20 cellular contexts compared by ENCODE assay signal in genomic region chr15:23750179-23750578, GRCh38.
DNase-seq lines count a peak whose midpoint lies in the region; ATAC-seq, FAIRE-seq and TF ChIP-seq lines count a peak whose summit lies in the region.
"Had no signal": no experiment of that assay in that cellular context is flagged by ENCODE, and none has a peak within 500 bp of the region (broad histone marks: within the 10 kb centered on the region; RNA-seq: fewer than 3 reads in every experiment).

No MANE protein-coding gene starts in this region.

- H3K27ac ChIP-seq in C4-2B (peak overlapping the region; percentile 77), VCaP (peak overlapping the region; percentile 87), small intestine (ENCODE audit: low read depth in 1 of 2, low read length in 1 of 2) (no peak overlapping the region)
- H3K27ac ChIP-seq: A549 had no signal

- intact Hi-C loops in mucosa of descending colon (cut with DNase I, micrococcal nuclease): no loop called here

- no peak overlapping the region for H3K4me3 ChIP-seq in mucosa of descending colon
- H3K4me3 ChIP-seq in small intestine (ENCODE audit: low read depth in 1 of 2, low read length in 2 of 2): no peak overlapping the region
- H3K4me3 ChIP-seq: A549, HAP-1 had no signal

- DNase-seq in mucosa of descending colon (no peak), small intestine (peak; percentile 1), retina (no peak), NCI-H146 treated with DMSO at 0.1 percent for 48 hours (lab: John Stamatoyannopoulos, UW; ENCODE audit: unreplicated experiment) (no peak), T-helper 1 cell (no peak)
- DNase-seq: C1 segment of cervical spinal cord; Caco-2; CD4-positive, CD25-positive, alpha-beta regulatory T cell; CD8-positive, alpha-beta T cell; DMS153; DND-41; GOT3; HFFc6 had no signal

- peaks cover 8% of the 10 kb centered on the region for H3K9me3 ChIP-seq in mucosa of descending colon
- no peaks in the 10 kb centered on the region for H3K9me3 ChIP-seq in small intestine (ENCODE audit: control insufficient read depth, low read depth)
- H3K9me3 ChIP-seq: Caco-2, HAP-1 had no signal

- H3K36me3 ChIP-seq in mucosa of descending colon (ENCODE audit: low read depth) (no peaks in the 10 kb centered on the region), small intestine (ENCODE audit: control insufficient read depth in 2 of 2, insufficient read depth in 2 of 2, low read length in 2 of 2) (no peaks in the 10 kb centered on the region)
- H3K36me3 ChIP-seq: HAP-1 had no signal

- no peak for FAIRE-seq in small intestine (lab: Jason Lieb, UNC)
- FAIRE-seq: A549, G401.6, GM12892, H54 had no signal

- H3K4me1 ChIP-seq in mucosa of descending colon (ENCODE audit: low read depth) (peaks cover 3% of the 10 kb centered on the region), small intestine (ENCODE audit: control insufficient read depth in 2 of 2, insufficient read depth in 1 of 2, low read depth in 1 of 2, low read length in 1 of 2) (no peaks in the 10 kb centered on the region)
- H3K4me1 ChIP-seq: A549, Caco-2, HAP-1 had no signal

- ATAC-seq in mucosa of descending colon: peak; percentile 85
- ATAC-seq: A549; CD8-positive, alpha-beta T cell had no signal

- 38 to 66% (median 53%) methylated on average over 4 of the region's 4 CpGs for WGBS in small intestine, 3 donors

- H3K27me3 ChIP-seq in small intestine (ENCODE audit: control insufficient read depth in 2 of 2, insufficient read depth in 2 of 2, low read length in 2 of 2): no peaks in the 10 kb centered on the region

- no peak for TF ChIP-seq CTCF in C4-2B (conservative IDR thresholded peaks at IDR 0.05)
- no peak for TF ChIP-seq CTCF in VCaP (conservative IDR thresholded peaks at IDR 0.05)
- no peak for TF ChIP-seq CTCF in mucosa of descending colon (IDR thresholded peaks at IDR 0.05)

Comparison
In these comparisons a context has a peak if more than half of its experiments do, and no peak if none do; other contexts are left out.
1. H3K27ac ChIP-seq: peak in C4-2B (single experiment) and VCaP (single experiment); none in small intestine (0 of 2).